ENCODE assay signal across 19 cellular contexts in the genomic region with DNA sequence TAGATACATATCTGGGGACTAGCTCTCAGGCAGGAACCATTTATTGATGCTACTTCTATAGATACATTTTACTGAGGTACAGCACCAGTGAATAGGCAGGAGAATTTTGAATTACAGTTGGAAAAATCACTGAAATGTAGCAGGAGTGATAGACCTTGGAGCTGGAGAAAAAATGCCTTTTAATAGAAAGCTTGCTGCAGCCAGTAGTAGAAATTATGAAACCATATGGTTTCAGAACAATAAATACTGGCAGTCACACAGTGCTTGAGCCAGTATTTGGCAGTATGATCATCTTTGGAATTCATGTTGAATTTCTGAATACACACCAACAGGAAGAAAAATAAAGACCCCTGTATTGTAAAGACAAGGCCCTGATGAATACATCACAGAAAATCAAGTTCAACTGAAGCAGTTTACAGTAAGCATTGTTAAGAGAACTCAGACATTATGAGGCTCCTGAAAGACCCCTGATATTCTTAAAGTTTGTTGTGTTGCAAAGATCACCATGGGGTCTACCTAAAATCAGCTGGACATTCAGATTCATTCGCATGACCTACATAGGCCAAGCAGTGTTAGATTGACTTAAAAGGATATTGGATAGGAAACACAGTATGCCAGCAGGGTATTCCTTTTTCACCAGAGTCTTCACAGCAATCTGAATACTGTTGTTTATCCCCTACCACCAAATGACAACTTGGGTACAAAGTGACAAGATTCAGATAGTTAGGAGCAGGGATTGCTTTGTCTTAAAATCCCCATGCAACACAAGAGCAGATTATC.
A peak's percentile ranks its signal among the peaks of the same experiment; 100 is the strongest.
DNase-seq lines count a peak whose midpoint lies in the region; ATAC-seq, FAIRE-seq and TF ChIP-seq lines count a peak whose summit lies in the region.
"Had no signal": no experiment of that assay in that cellular context is flagged by ENCODE, and none has a peak within 500 bp of the region (broad histone marks: within the 10 kb centered on the region; RNA-seq: fewer than 3 reads in every experiment).

No MANE protein-coding gene starts in this region.

- H3K4me3 Mint-ChIP-seq in GM23338: no peak overlapping the region
- H3K4me3 Mint-ChIP-seq: CD4-positive, alpha-beta memory T cell had no signal

- H4K20me1 ChIP-seq in GM23338 (replicated peaks; ENCODE audit: insufficient read depth): no peaks in the 10 kb centered on the region

- H3K27ac Mint-ChIP-seq in GM23338: no peak overlapping the region
- H3K27ac Mint-ChIP-seq: CD4-positive, alpha-beta memory T cell had no signal

- no peaks in the 10 kb centered on the region for H3K9me2 ChIP-seq in GM23338 (ENCODE audit: insufficient read depth)

- peak; percentile 7 for FAIRE-seq in A549 (lab: Jason Lieb, UNC)
- FAIRE-seq: GM18507 had no signal

- H3K4me3 ChIP-seq in A549 (no peak overlapping the region), GM23338 (no peak overlapping the region), breast epithelium (no peak overlapping the region)
- H3K4me3 ChIP-seq: GM23248, HAP-1 had no signal

- TF ChIP-seq POLR2A in A549 (IDR thresholded peaks at IDR 0.05; ENCODE audit: low read length): no peak
- no peak for TF ChIP-seq POLR2A in breast epithelium (IDR thresholded peaks at IDR 0.05)

- no peak overlapping the region for H2AFZ ChIP-seq in GM23338
- H2AFZ ChIP-seq: GM23248 had no signal

- intact Hi-C loops in breast epithelium (cut with DNase I; ENCODE audit: low total_unique reads): no loop called here

- H3K4me1 ChIP-seq in A549: no peaks in the 10 kb centered on the region
- H3K4me1 ChIP-seq in GM23338 (ENCODE audit: insufficient read depth): 0 out of 2 replicates have a peak, but pooled peaks cover 4% of the 10 kb centered on the region
- no peaks in the 10 kb centered on the region for H3K4me1 ChIP-seq in breast epithelium
- H3K4me1 ChIP-seq: BE2C, HAP-1 had no signal

- H3K27me3 ChIP-seq in GM23338 (ENCODE audit: insufficient read depth) (no peaks in the 10 kb centered on the region), breast epithelium (no peaks in the 10 kb centered on the region)
- H3K27me3 ChIP-seq: BE2C had no signal

- H3K36me3 ChIP-seq in GM23338 (ENCODE audit: insufficient read depth) (no peaks in the 10 kb centered on the region), breast epithelium (no peaks in the 10 kb centered on the region)
- H3K36me3 ChIP-seq: BE2C, HAP-1 had no signal

- no peaks in the 10 kb centered on the region for H3F3A ChIP-seq in GM23338 (replicated peaks; ENCODE audit: low read depth)

- CTCF ChIA-PET in A549 (lab: Yijun Ruan, JAX): interaction anchor here (2.0 to 2.7 kb wide), 2 partner anchors 11 to 12 kb away, joined by 6 to 10 read pairs; no protein-coding TSS in a partner anchor

- TF ChIP-seq EP300 in A549 (IDR thresholded peaks at IDR 0.05): no peak

- ATAC-seq in A549 (no peak), GM23338 (0 out of 3 replicates have a peak, but pooled peaks have one; percentile 26)

- no peak overlapping the region for H3K27ac ChIP-seq in A549
- H3K27ac ChIP-seq in GM23338 (ENCODE audit: low read depth): 0 out of 2 replicates have a peak overlapping the region, but pooled peaks have one; percentile 10
- no peak overlapping the region for H3K27ac ChIP-seq in breast epithelium
- H3K27ac ChIP-seq: C4-2B, GM23248, HL-60 had no signal

- peaks cover 7% of the 10 kb centered on the region; the same call in 2 of the 3 replicates for H3K4me1 Mint-ChIP-seq in GM23338
- H3K4me1 Mint-ChIP-seq: CD4-positive, alpha-beta memory T cell had no signal

- 89% methylated on average over 1 of the region's 1 CpG for WGBS in A549 (ENCODE audit: missing lambda C conversion rate)

- peaks cover 16% of the 10 kb centered on the region for H3K9me3 ChIP-seq in A549
- H3K9me3 ChIP-seq in breast epithelium: peaks cover 0 to 17% of the 10 kb centered on the region in 2 donors
- H3K9me3 ChIP-seq: BE2C had no signal

- peaks cover 5% of the 10 kb centered on the region; the same call in 2 of the 3 replicates for H3K36me3 Mint-ChIP-seq in GM23338 (ENCODE audit: low read depth)

- no peaks in the 10 kb centered on the region for H3K79me2 ChIP-seq in GM23338 (replicated peaks; ENCODE audit: insufficient read depth)

- no peak for TF ChIP-seq RAD21 in A549 (conservative IDR thresholded peaks at IDR 0.05 in 1 of 2, IDR thresholded peaks at IDR 0.05 in 1 of 2)

- H3K4me2 ChIP-seq in A549 (no peak overlapping the region), GM23338 (no peak overlapping the region)

- no peak for TF ChIP-seq CTCF in A549 (IDR thresholded peaks at IDR 0.05)
- no peak for TF ChIP-seq CTCF in GM23338 (conservative IDR thresholded peaks at IDR 0.05; ENCODE audit: low read depth in 2 of 2)
- no peak for TF ChIP-seq CTCF in breast epithelium (IDR thresholded peaks at IDR 0.05)

- no peaks in the 10 kb centered on the region; the same call in 1 of the 3 replicates for H3K9me3 Mint-ChIP-seq in GM23338

- DNase-seq in A549 (ENCODE audit: low read depth in 1 of 2, low spot score in 1 of 2) (no peak), GM23338 (ENCODE audit: low spot score) (no peak), cerebellar cortex (ENCODE audit: low spot score) (peak; percentile 86), fibroblast of gingiva (ENCODE audit: low read depth) (peak; percentile 1), NCI-H524 treated with DMSO at 0.1 percent for 48 hours (lab: John Stamatoyannopoulos, UW) (no peak), breast epithelium (ENCODE audit: low spot score in 2 of 2) (no peak), middle frontal gyrus (ENCODE audit: extremely low spot score, low spot score) (no peak), NCI-H1930 (lab: John Stamatoyannopoulos, UW) (no peak)
- DNase-seq: BE2C; CD4-positive, alpha-beta memory T cell; DND-41; GF-D8; GM23248; IMR-90; KBM-7 had no signal

- POLR2A ChIA-PET in A549 (lab: Yijun Ruan, JAX): no interaction called here

- H3K27me3 Mint-ChIP-seq in GM23338 (ENCODE audit: insufficient read depth, low read depth, poor library complexity): no peaks in the 10 kb centered on the region
- H3K27me3 Mint-ChIP-seq: CD4-positive, alpha-beta memory T cell had no signal

TF ChIP-seq in A549, 52 proteins besides CTCF, POLR2A, EP300 and RAD21 (continues in another document):
- TF ChIP-seq CHD4 (IDR thresholded peaks at IDR 0.05; ENCODE audit: borderline replicate concordance) (no peak), KDM1A (IDR thresholded peaks at IDR 0.05; ENCODE audit: low read depth) (no peak), ESRRA (IDR thresholded peaks at IDR 0.05; ENCODE audit: borderline replicate concordance, low read length) (no peak)
- TF ChIP-seq, protein P1, sequence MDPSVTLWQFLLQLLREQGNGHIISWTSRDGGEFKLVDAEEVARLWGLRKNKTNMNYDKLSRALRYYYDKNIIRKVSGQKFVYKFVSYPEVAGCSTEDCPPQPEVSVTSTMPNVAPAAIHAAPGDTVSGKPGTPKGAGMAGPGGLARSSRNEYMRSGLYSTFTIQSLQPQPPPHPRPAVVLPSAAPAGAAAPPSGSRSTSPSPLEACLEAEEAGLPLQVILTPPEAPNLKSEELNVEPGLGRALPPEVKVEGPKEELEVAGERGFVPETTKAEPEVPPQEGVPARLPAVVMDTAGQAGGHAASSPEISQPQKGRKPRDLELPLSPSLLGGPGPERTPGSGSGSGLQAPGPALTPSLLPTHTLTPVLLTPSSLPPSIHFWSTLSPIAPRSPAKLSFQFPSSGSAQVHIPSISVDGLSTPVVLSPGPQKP (IDR thresholded peaks at IDR 0.05; ENCODE audit: low read depth, low read length): no peak

TF ChIP-seq in GM23338, 12 proteins besides CTCF, POLR2A, EP300 and RAD21 (continues in another document):
- TF ChIP-seq ZNF114 (CRISPR knock-in tag; IDR thresholded peaks at IDR 0.05): no peak
- no peak for TF ChIP-seq JUNB (IDR thresholded peaks at IDR 0.05; ENCODE audit: unreplicated experiment)

Comparison
In these comparisons a context has a peak if more than half of its experiments do, and no peak if none do; other contexts are left out.
1. DNase-seq: peak in cerebellar cortex (single experiment) and fibroblast of gingiva (single experiment); none in A549 (0 of 2), GM23338 (single experiment), NCI-H524 treated with DMSO at 0.1 percent for 48 hours (single experiment), breast epithelium (0 of 2), middle frontal gyrus (single experiment) and NCI-H1930 (0 of 2).